In the genomic region with DNA sequence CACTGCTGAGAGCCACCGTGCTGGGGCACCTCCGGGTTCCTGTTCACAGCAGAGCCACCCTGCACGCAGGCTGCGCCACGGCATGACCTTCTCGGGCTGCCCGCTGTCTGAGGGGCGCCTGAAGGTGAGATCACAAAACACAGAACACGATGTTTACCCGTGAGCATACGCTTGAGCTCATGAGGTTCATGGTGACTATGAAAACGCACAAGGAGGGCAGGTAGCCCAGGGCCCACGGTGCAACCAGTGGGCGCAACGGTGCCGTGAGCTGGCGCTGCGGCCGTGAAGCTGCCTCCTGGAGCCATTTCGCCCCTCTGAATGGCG, we compare ENCODE assay signal across 23 cellular contexts.
"Had no signal": no experiment of that assay in that cellular context is flagged by ENCODE, and none has a peak within 500 bp of the region (broad histone marks: within the 10 kb centered on the region; RNA-seq: fewer than 3 reads in every experiment).

No MANE protein-coding gene starts in this region.

- H3K27me3 ChIP-seq: MG63 had no signal

- H3K27ac ChIP-seq: PC-9, SK-N-MC had no signal

- H3K27ac Mint-ChIP-seq: activated B cell treated with CpG ODN at 0.5 μM for 24 hours; activated CD4-positive, alpha-beta memory T cell treated with anti-CD3 and anti-CD28 coated beads for 36 hours; activated CD4-positive, alpha-beta T cell treated with anti-CD3 and anti-CD28 coated beads, Interleukin-2, amount 10 ng/mL, durations not matched to agents 7 days and 5 days; activated naive CD4-positive, alpha-beta T cell treated with anti-CD3 and anti-CD28 coated beads for 36 hours; T-cell had no signal

- H3K4me3 ChIP-seq: MG63, PC-9, SK-N-MC had no signal

- H2AFZ ChIP-seq: PC-9 had no signal

- H3K27me3 Mint-ChIP-seq: activated B cell treated with CpG ODN at 0.5 μM for 24 hours; activated CD4-positive, alpha-beta memory T cell treated with anti-CD3 and anti-CD28 coated beads for 36 hours; activated CD4-positive, alpha-beta T cell treated with anti-CD3 and anti-CD28 coated beads, Interleukin-2, amount 10 ng/mL, durations not matched to agents 7 days and 5 days; central memory CD8-positive, alpha-beta T cell; T-cell had no signal

- H3K9me3 Mint-ChIP-seq: activated B cell treated with CpG ODN at 0.5 μM for 24 hours; activated CD4-positive, alpha-beta memory T cell treated with anti-CD3 and anti-CD28 coated beads for 36 hours; activated CD4-positive, alpha-beta T cell treated with anti-CD3 and anti-CD28 coated beads, Interleukin-2, amount 10 ng/mL, durations not matched to agents 7 days and 5 days; activated naive CD4-positive, alpha-beta T cell treated with anti-CD3 and anti-CD28 coated beads for 36 hours; activated T-cell treated with anti-CD3 and anti-CD28 coated beads, Interleukin-2, amount 50 U/mL, for 4 hours; central memory CD8-positive, alpha-beta T cell; T-cell had no signal

- H3K4me2 ChIP-seq: PC-9 had no signal

- H3K4me3 Mint-ChIP-seq: activated B cell treated with CpG ODN at 0.5 μM for 24 hours; activated CD4-positive, alpha-beta memory T cell treated with anti-CD3 and anti-CD28 coated beads for 36 hours; activated CD4-positive, alpha-beta T cell treated with anti-CD3 and anti-CD28 coated beads, Interleukin-2, amount 10 ng/mL, durations not matched to agents 7 days and 5 days; activated naive CD4-positive, alpha-beta T cell treated with anti-CD3 and anti-CD28 coated beads for 36 hours; activated T-cell treated with anti-CD3 and anti-CD28 coated beads, Interleukin-2, amount 50 U/mL, for 4 hours; central memory CD8-positive, alpha-beta T cell; T-cell had no signal

- H3K4me1 Mint-ChIP-seq: activated B cell treated with CpG ODN at 0.5 μM for 24 hours; activated CD4-positive, alpha-beta T cell treated with anti-CD3 and anti-CD28 coated beads, Interleukin-2, amount 10 ng/mL, durations not matched to agents 7 days and 5 days had no signal

- H3K36me3 ChIP-seq: MG63 had no signal

- H3K9me3 ChIP-seq: MG63 had no signal

- ATAC-seq: activated T-cell treated with anti-CD3 and anti-CD28 coated beads, Interleukin-2, amount 50 U/mL, for 4 hours; Right ventricle myocardium inferior; T-cell had no signal

- H3K36me3 Mint-ChIP-seq: activated CD4-positive, alpha-beta memory T cell treated with anti-CD3 and anti-CD28 coated beads for 36 hours had no signal

- DNase-seq: activated B cell treated with CpG ODN at 0.5 μM for 24 hours; activated CD4-positive, alpha-beta memory T cell treated with anti-CD3 and anti-CD28 coated beads for 36 hours; activated CD4-positive, alpha-beta T cell treated with anti-CD3 and anti-CD28 coated beads for 1 hour; activated CD4-positive, alpha-beta T cell treated with anti-CD3 and anti-CD28 coated beads, Interleukin-2, amount 10 ng/mL, durations not matched to agents 7 days and 5 days; activated CD8-positive, alpha-beta memory T cell treated with anti-CD3 and anti-CD28 coated beads for 24 hours; activated effector memory CD4-positive, alpha-beta T cell treated with anti-CD3 and anti-CD28 coated beads, Interleukin-2, amount 50 U/mL, for 16 hours; activated naive CD4-positive, alpha-beta T cell treated with anti-CD3 and anti-CD28 coated beads for 36 hours; activated T-cell treated with anti-CD3 and anti-CD28 coated beads, Interleukin-2, amount 50 U/mL, for 4 hours; MG63; MV-4-11; NCI-H1436; NCI-H1694 treated with DMSO at 0.1 percent for 48 hours; NCI-H2029 treated with DMSO at 0.1 percent for 48 hours; NCI-H345; NCI-H510A; NCI-H69; PC-9; T-cell; T-helper 2 cell; T1000 had no signal
